Comparison of ENCODE assay signal across 17 cellular contexts in genomic region chr12:113469893-113470743, GRCh38. TPM values are rescaled to one million over a fixed set of nuclear protein-coding genes. Genes with fewer than 3 reads are reported as not detected.
"Had no signal": no experiment of that assay in that cellular context is flagged by ENCODE, and none has a peak within 500 bp of the region (broad histone marks: within the 10 kb centered on the region; RNA-seq: fewer than 3 reads in every experiment).

No MANE protein-coding gene starts in this region.

- H3K9me3 Mint-ChIP-seq: activated naive CD4-positive, alpha-beta T cell treated with anti-CD3 and anti-CD28 coated beads for 36 hours; activated T-helper 2 cell treated with anti-CD3 and anti-CD28 coated beads, Interferon-gamma antibody, Interleukin-2, Interleukin-4, amounts not matched to agents 10 μg/mL and 5 μg/mL and 100 μg/mL, durations not matched to agents 14 hours and 24 hours and 36 hours had no signal

- H3K27ac ChIP-seq: cardiac muscle cell, foreskin keratinocyte, right atrium auricular region, skin epidermis had no signal

- DNase-seq: activated CD4-positive, CD25-positive, alpha-beta regulatory T cell treated with anti-CD3 and anti-CD28 coated beads, Interleukin-2, amount 50 U/mL, for 72 hours; activated naive CD4-positive, alpha-beta T cell treated with anti-CD3 and anti-CD28 coated beads for 36 hours; foreskin keratinocyte; head of caudate nucleus; islet precursor cell; mammary epithelial cell; nucleus accumbens; stimulated activated CD4-positive, alpha-beta T cell treated with anti-CD3 and anti-CD28 coated beads, Interleukin-4, amount 100 ng/mL, for 4 hours; stimulated activated CD8-positive, alpha-beta memory T cell treated with anti-CD3 and anti-CD28 coated beads, Interleukin-4, amount 100 ng/mL, for 48 hours; stimulated activated naive CD8-positive, alpha-beta T cell treated with anti-CD3 and anti-CD28 coated beads, Interleukin-15, Interleukin-2, amounts not matched to agents 100 U/mL and 50 U/mL, for 24 hours; trophoblast cell had no signal

- H3K36me3 ChIP-seq: cardiac muscle cell, right atrium auricular region had no signal

- H3K27ac Mint-ChIP-seq: activated naive CD4-positive, alpha-beta T cell treated with anti-CD3 and anti-CD28 coated beads for 36 hours; activated T-helper 2 cell treated with anti-CD3 and anti-CD28 coated beads, Interferon-gamma antibody, Interleukin-2, Interleukin-4, amounts not matched to agents 10 μg/mL and 5 μg/mL and 100 μg/mL, durations not matched to agents 14 hours and 24 hours and 36 hours; progenitor cell of endocrine pancreas had no signal

- ATAC-seq: foreskin keratinocyte; left lobe of liver; stimulated activated naive CD8-positive, alpha-beta T cell treated with anti-CD3 and anti-CD28 coated beads, Interleukin-15, Interleukin-2, amounts not matched to agents 100 U/mL and 50 U/mL, for 24 hours had no signal

- H3K4me1 ChIP-seq: foreskin keratinocyte had no signal

- H3K4me3 ChIP-seq: cardiac muscle cell, right atrium auricular region, skin epidermis had no signal

- H3K9me3 ChIP-seq: right atrium auricular region had no signal

- H3K4me3 Mint-ChIP-seq: activated naive CD4-positive, alpha-beta T cell treated with anti-CD3 and anti-CD28 coated beads for 36 hours had no signal

RNA-seq across cellular contexts. Expression of gene LHX5, which starts 1.6 kb away (rescaled TPM):
- total RNA-seq: activated naive CD4-positive, alpha-beta T cell treated with anti-CD3 and anti-CD28 coated beads for 36 hours; activated T-helper 2 cell treated with anti-CD3 and anti-CD28 coated beads, Interferon-gamma antibody, Interleukin-2, Interleukin-4, amounts not matched to agents 10 μg/mL and 5 μg/mL and 100 μg/mL, durations not matched to agents 14 hours and 24 hours and 36 hours; cardiac muscle cell; left lobe of liver; right atrium auricular region had no signal
- polyA plus RNA-seq: cardiac muscle cell had no signal

RNA-seq across cellular contexts. Expression of gene SDSL, which starts 47.9 kb away (rescaled TPM):
- total RNA-seq: activated naive CD4-positive, alpha-beta T cell treated with anti-CD3 and anti-CD28 coated beads for 36 hours had no signal
